In genomic region chr5:78294250-78295034, GRCh38 we compare ENCODE assay signal across 8 cellular contexts. TPM values are rescaled to one million over a fixed set of nuclear protein-coding genes. Genes with fewer than 3 reads are reported as not detected.
A peak's percentile ranks its signal among the peaks of the same experiment; 100 is the strongest.
DNase-seq lines count a peak whose midpoint lies in the region; ATAC-seq and TF ChIP-seq lines count a peak whose summit lies in the region.

TSS of gene AP3B1 (minus strand) at chr5:78294698. CDS start at chr5:78294579, 119 bp downstream.

- no peaks in the 10 kb centered on the region for H3K9me3 ChIP-seq in suprapubic skin

- DNase-seq in NCI-H1092 treated with DMSO at 0.1 percent for 48 hours (lab: John Stamatoyannopoulos, UW): peak; percentile 90
- peak; percentile 96 for DNase-seq in SKM-1 (lab: John Stamatoyannopoulos, UW; ENCODE audit: unreplicated experiment)
- peak; percentile 97 to 98 for DNase-seq in activated naive CD4-positive, alpha-beta T cell treated with anti-CD3 and anti-CD28 coated beads, Interleukin-2, amount 50 U/mL, for 72 hours (ENCODE audit: low spot score in 2 of 2)
- DNase-seq in globus pallidus (ENCODE audit: low spot score): peak; percentile 98
- peak; percentile 41 to 98 (median 95) for DNase-seq in nucleus accumbens (lab: John Stamatoyannopoulos, UW)
- peak; percentile 99 for DNase-seq in suprapubic skin (ENCODE audit: low spot score in 2 of 2)

- H3K27ac ChIP-seq in suprapubic skin: peak within 1 kb of the TSS; percentile 89

- no peak for TF ChIP-seq EP300 in suprapubic skin (IDR thresholded peaks at IDR 0.05)

- H3K36me3 ChIP-seq in suprapubic skin: no peaks in the 10 kb centered on the region

- H3K4me3 ChIP-seq in GM08714 (ENCODE audit: low read length) (peak within 1 kb of the TSS; percentile 78), suprapubic skin (peak within 1 kb of the TSS; percentile 82)

- TF ChIP-seq CTCF in suprapubic skin (IDR thresholded peaks at IDR 0.05): no peak

- peak; percentile 91 for ATAC-seq in HG02610 (IDR thresholded peaks at IDR 0.05; ENCODE audit: unreplicated experiment)
- peak; percentile 95 for ATAC-seq in activated naive CD4-positive, alpha-beta T cell treated with anti-CD3 and anti-CD28 coated beads, Interleukin-2, amount 50 U/mL, for 72 hours

- under 1% methylated on average over 32 of the region's 53 CpGs for WGBS in suprapubic skin

- H3K27ac Mint-ChIP-seq in activated naive CD4-positive, alpha-beta T cell treated with anti-CD3 and anti-CD28 coated beads, Interleukin-2, amount 50 U/mL, for 72 hours: peak within 1 kb of the TSS; percentile 99 to 100

- peak; percentile 68 to 92 for TF ChIP-seq POLR2A in suprapubic skin (IDR thresholded peaks at IDR 0.05)

- no peaks in the 10 kb centered on the region for H3K27me3 ChIP-seq in suprapubic skin

- no peaks in the 10 kb centered on the region for H3K9me3 Mint-ChIP-seq in activated naive CD4-positive, alpha-beta T cell treated with anti-CD3 and anti-CD28 coated beads, Interleukin-2, amount 50 U/mL, for 72 hours

- peaks cover 13 to 18% of the 10 kb centered on the region in 2 donors for H3K36me3 Mint-ChIP-seq in activated naive CD4-positive, alpha-beta T cell treated with anti-CD3 and anti-CD28 coated beads, Interleukin-2, amount 50 U/mL, for 72 hours

- H3K4me1 ChIP-seq in suprapubic skin: peaks cover 32% of the 10 kb centered on the region

RNA-seq across cellular contexts. Expression of gene AP3B1, which starts in this region (rescaled TPM):
- 10 to 100 TPM; 46.1 to 46.5 TPM for total RNA-seq in activated naive CD4-positive, alpha-beta T cell treated with anti-CD3 and anti-CD28 coated beads, Interleukin-2, amount 50 U/mL, for 72 hours
- total RNA-seq in suprapubic skin: 10 to 100 TPM; 32.2 to 44.0 (median 33.1) TPM

Comparison
In these comparisons a context has a peak if more than half of its experiments do, and no peak if none do; other contexts are left out.
1. Peak in every context shown above with its lines: DNase-seq, ATAC-seq, H3K4me3 ChIP-seq and H3K27ac ChIP-seq.